ENCODE assay signal across 15 cellular contexts in the genomic region with DNA sequence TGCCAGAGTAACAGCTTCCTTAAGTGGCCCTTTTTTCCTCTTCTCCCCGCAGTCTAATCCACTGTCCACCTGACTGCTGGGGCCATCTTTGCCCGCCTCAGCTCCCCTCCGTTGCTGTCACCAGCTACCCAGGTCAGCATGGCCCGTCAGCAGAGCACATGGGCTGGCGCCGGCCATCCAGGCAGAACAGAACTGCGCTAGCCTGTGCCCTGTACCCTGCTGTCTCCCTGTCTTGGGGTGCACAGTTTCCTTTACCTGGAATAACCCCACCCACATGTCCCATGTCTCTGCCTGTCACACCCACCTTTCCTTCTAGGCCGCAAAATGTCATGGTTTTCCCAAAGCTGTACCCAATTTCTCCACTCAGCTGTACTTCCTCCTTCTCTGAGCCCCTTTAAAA. TPM values are rescaled to one million over a fixed set of nuclear protein-coding genes. Genes with fewer than 3 reads are reported as not detected.
"Had no signal": no experiment of that assay in that cellular context is flagged by ENCODE, and none has a peak within 500 bp of the region (broad histone marks: within the 10 kb centered on the region; RNA-seq: fewer than 3 reads in every experiment).

No MANE protein-coding gene starts in this region.

- H3K9me3 ChIP-seq: colonic mucosa, esophagus muscularis mucosa, prostate gland, spleen, tibial nerve had no signal

- H3K27me3 Mint-ChIP-seq: activated B cell treated with CpG ODN at 0.5 μM for 24 hours had no signal

- H3K27ac Mint-ChIP-seq: activated B cell treated with CpG ODN at 0.5 μM for 24 hours; activated CD4-positive, alpha-beta T cell treated with anti-CD3 and anti-CD28 coated beads, Interleukin-2, amount 10 ng/mL, durations not matched to agents 24 days and 14 days had no signal

- H3K4me1 Mint-ChIP-seq: activated B cell treated with CpG ODN at 0.5 μM for 24 hours, nephron had no signal

- H3K4me1 ChIP-seq: colonic mucosa, prostate gland had no signal

- H3K4me3 Mint-ChIP-seq: activated B cell treated with CpG ODN at 0.5 μM for 24 hours; activated CD4-positive, alpha-beta T cell treated with anti-CD3 and anti-CD28 coated beads, Interleukin-2, amount 10 ng/mL, durations not matched to agents 24 days and 14 days; nephron had no signal

- H3K36me3 ChIP-seq: colonic mucosa, esophagus muscularis mucosa, prostate gland, spleen, tibial nerve had no signal

- H3K27ac ChIP-seq: colonic mucosa, esophagus muscularis mucosa, tibial nerve had no signal

- H3K4me3 ChIP-seq: colonic mucosa, esophagus muscularis mucosa, prostate gland, spleen, tibial nerve had no signal

- H3K27me3 ChIP-seq: colonic mucosa, esophagus muscularis mucosa, spleen, tibial nerve had no signal

- DNase-seq: activated B cell treated with CpG ODN at 0.5 μM for 24 hours; activated CD4-positive, alpha-beta T cell treated with anti-CD3 and anti-CD28 coated beads, Interleukin-2, amount 10 ng/mL, durations not matched to agents 24 days and 14 days; activated CD8-positive, alpha-beta memory T cell treated with anti-CD3 and anti-CD28 coated beads for 24 hours; activated naive CD4-positive, alpha-beta T cell treated with Interleukin-2 at 50 U/mL for 16 hours; aorta; colonic mucosa; spleen; stimulated activated CD4-positive, alpha-beta T cell treated with anti-CD3 and anti-CD28 coated beads, Interleukin-1b, Interleukin-23, amount 100 ng/mL, for 48 hours had no signal

- H3K9me3 Mint-ChIP-seq: activated B cell treated with CpG ODN at 0.5 μM for 24 hours; activated CD4-positive, alpha-beta T cell treated with anti-CD3 and anti-CD28 coated beads, Interleukin-2, amount 10 ng/mL, durations not matched to agents 24 days and 14 days; nephron had no signal

RNA-seq across cellular contexts. Expression of gene GNAO1, which starts 55.7 kb away (rescaled TPM):
- total RNA-seq: bronchial epithelial cell, glomerular endothelial cell, osteoblast had no signal
